In the genomic region with DNA sequence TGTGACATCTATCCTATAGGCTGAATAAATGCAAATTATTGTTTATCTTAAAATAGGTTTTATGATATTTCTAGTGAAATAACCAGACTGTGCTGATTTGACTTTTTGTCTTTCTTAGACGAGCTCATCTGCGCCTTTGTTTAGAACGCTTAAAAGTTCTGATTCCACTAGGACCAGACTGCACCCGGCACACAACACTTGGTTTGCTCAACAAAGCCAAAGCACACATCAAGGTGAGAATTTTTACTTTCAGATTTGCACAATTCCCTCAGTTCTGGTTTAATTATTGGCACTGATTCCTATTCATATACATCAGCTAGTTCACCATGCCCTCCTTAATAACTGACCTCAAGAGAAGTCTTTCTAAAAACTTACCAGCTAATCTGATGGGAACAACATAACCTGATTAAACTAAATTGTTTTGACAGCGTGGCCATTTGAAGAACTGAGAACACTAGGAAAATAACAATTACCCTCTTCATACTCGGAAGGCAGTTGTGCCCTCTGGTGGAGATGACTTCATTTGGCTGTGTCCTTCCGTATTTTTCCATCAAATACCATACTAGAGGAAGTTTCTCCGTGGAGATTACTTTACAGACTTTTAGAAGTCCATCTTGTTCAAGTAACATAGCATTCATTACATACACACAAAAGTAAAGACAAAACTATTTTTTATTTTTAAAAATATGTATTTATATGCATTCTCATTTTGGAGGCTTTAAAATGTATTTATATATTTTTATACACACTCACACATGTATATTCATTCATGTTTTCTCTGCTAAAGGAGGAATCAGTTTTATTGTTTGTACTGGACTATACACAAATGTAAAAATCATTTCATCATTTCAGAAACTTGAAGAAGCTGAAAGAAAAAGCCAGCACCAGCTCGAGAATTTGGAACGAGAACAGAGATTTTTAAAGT, we compare ENCODE assay signal across 8 cellular contexts. TPM values are rescaled to one million over a fixed set of nuclear protein-coding genes. Genes with fewer than 3 reads are reported as not detected.
DNase-seq lines count a peak whose midpoint lies in the region; ATAC-seq, FAIRE-seq and TF ChIP-seq lines count a peak whose summit lies in the region.

No MANE protein-coding gene starts in this region.

- TF ChIP-seq CTCF in GM12872 (IDR thresholded peaks at IDR 0.05; ENCODE audit: insufficient read depth, low read depth, low read length) (peak; percentile 65), kidney (IDR thresholded peaks at IDR 0.05; ENCODE audit: borderline replicate concordance, extremely low read depth, insufficient read depth) (peak; percentile 85)

- H3K36me3 ChIP-seq in kidney (ENCODE audit: control insufficient read depth in 1 of 2, insufficient read depth in 2 of 2, low read length in 2 of 2), result no peaks in the 10 kb centered on the region

- in situ Hi-C loops in ACHN (cut with HindIII; ENCODE audit: low pct_ligation_motif_present, low pct_unique_long_range_greater_than_20kb, low sequenced_read_pairs), result loop anchor here (25.0 kb wide), 1 partner anchor 142 kb away; no protein-coding TSS in a partner anchor

- DNase-seq in ACHN (peak; percentile 69), MV-4-11 (lab: John Stamatoyannopoulos, UW) (peak; percentile 79), T-helper 1 cell (peak; percentile 9 to 44 (median 30)), cerebellum (ENCODE audit: low spot score) (peak; percentile 69), kidney (no peak)
- DNase-seq in stimulated activated CD4-positive, alpha-beta T cell treated with anti-CD3 and anti-CD28 coated beads, Interleukin-4, amount 100 ng/mL, for 4 hours, result peak; percentile 11 to 40

- H3K4me1 ChIP-seq in kidney (ENCODE audit: control insufficient read depth in 1 of 2, insufficient read depth in 1 of 2, low read depth in 1 of 2, low read length in 2 of 2), result no peaks in the 10 kb centered on the region

- H3K4me3 ChIP-seq in kidney (ENCODE audit: low read length in 2 of 2), result peak overlapping the region; percentile 10 to 22

- peak; percentile 98 for FAIRE-seq in kidney (lab: Jason Lieb, UNC)

- no peak for ATAC-seq in GM21737 (IDR thresholded peaks at IDR 0.05; ENCODE audit: unreplicated experiment)

- intact Hi-C loops in kidney (cut with DNase I), result no loop called here

- peak overlapping the region in 1 of 2 donors; percentile 1 for H3K27ac ChIP-seq in kidney (ENCODE audit: low read depth in 2 of 2, low read length in 2 of 2)

- H3K9ac ChIP-seq in kidney (ENCODE audit: low read length in 2 of 2), result peak overlapping the region in 1 of 2 donors; percentile 28

- no peaks in the 10 kb centered on the region for H3K9me3 ChIP-seq in kidney (ENCODE audit: control insufficient read depth in 1 of 2, low read length in 2 of 2)

RNA-seq across cellular contexts. Expression of a gene that starts 25.4 kb away (rescaled TPM):
- total RNA-seq in cerebellum (14.0 TPM), kidney (28.6 TPM)
- 12.4 TPM for polyA plus RNA-seq in kidney (ENCODE audit: insufficient read depth, low read depth, low replicate concordance)
